In the genomic region with DNA sequence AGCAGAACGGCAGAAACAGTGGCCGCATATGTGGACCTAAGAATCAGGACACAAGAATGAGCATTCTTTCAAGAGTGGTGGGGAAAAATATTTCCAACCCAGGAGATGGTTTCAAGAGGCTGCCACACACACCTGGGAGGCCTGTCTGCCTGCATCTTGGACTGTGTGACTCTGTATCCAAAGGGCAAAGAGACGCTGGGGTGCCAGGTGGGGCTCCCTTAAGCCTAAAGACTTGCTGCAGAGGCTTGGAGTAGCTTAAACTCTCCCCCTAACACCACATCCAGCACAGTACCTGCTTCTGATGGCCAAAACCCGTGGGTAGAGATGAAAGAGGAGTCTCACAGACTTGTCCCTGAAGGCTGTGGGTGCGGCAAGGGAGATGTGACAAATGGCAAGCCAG, we compare ENCODE assay signal across 1 cellular context.
A peak's percentile ranks its signal among the peaks of the same experiment; 100 is the strongest.
TF ChIP-seq lines count a peak whose summit lies in the region.

No MANE protein-coding gene starts in this region.

TF ChIP-seq in K562, 482 proteins besides CTCF, POLR2A, EP300 and RAD21:
- 0 out of 2 replicates have a peak, but pooled peaks have one; percentile 17 for TF ChIP-seq MEF2D (tag; conservative IDR thresholded peaks at IDR 0.05; ENCODE audit: low read depth)
- no peak for TF ChIP-seq CBX8 (IDR thresholded peaks at IDR 0.05; ENCODE audit: borderline replicate concordance, extremely low read depth, low read depth, low read length, poor library complexity, severe bottlenecking)
